8 cellular contexts compared by ENCODE assay signal in genomic region chr1:167935252-167936067, GRCh38. TPM values are rescaled to one million over a fixed set of nuclear protein-coding genes. Genes with fewer than 3 reads are reported as not detected.
DNase-seq lines count a peak whose midpoint lies in the region; ATAC-seq, FAIRE-seq and TF ChIP-seq lines count a peak whose summit lies in the region.

No MANE protein-coding gene starts in this region.

- FAIRE-seq in HTR-8/SVneo (lab: Jason Lieb, UNC): peak; percentile 31

- intact Hi-C loops in right cardiac atrium (cut with DNase I): loop anchor here in 3 of 4 donors (5.0 to 10.0 kb wide), 3 partner anchors 109 to 213 kb away; partner anchors contain the start of gene MPZL1 (in 2 of the 3)

- WGBS in right cardiac atrium: under 1% methylated on average over 45 of the region's 45 CpGs

- H3K4me1 ChIP-seq in RWPE2 (ENCODE audit: insufficient read depth, poor library complexity, severe bottlenecking) (peaks cover 11% of the 10 kb centered on the region), right cardiac atrium (ENCODE audit: control insufficient read depth, insufficient read depth, low read length) (peaks cover 3% of the 10 kb centered on the region)

- no peaks in the 10 kb centered on the region for H3K36me3 ChIP-seq in RWPE2 (ENCODE audit: low read depth)

- peak overlapping the region; percentile 100 for H3K27ac Mint-ChIP-seq in activated naive CD8-positive, alpha-beta T cell treated with anti-CD3 and anti-CD28 coated beads, Interleukin-2, amount 50 U/mL, for 24 hours

- H3K27me3 ChIP-seq in RWPE2 (ENCODE audit: insufficient read depth, poor library complexity, severe bottlenecking) (no peaks in the 10 kb centered on the region), right cardiac atrium (ENCODE audit: control insufficient read depth, insufficient read depth) (no peaks in the 10 kb centered on the region)

- no peaks in the 10 kb centered on the region for H3K27me3 Mint-ChIP-seq in activated naive CD8-positive, alpha-beta T cell treated with anti-CD3 and anti-CD28 coated beads, Interleukin-2, amount 50 U/mL, for 24 hours

- no peaks in the 10 kb centered on the region for H3K9me3 Mint-ChIP-seq in activated naive CD8-positive, alpha-beta T cell treated with anti-CD3 and anti-CD28 coated beads, Interleukin-2, amount 50 U/mL, for 24 hours

- H3K9me3 ChIP-seq in RWPE2 (ENCODE audit: severe bottlenecking): no peaks in the 10 kb centered on the region
- H3K9me3 ChIP-seq in right cardiac atrium (ENCODE audit: control insufficient read depth, low read length): no peaks in the 10 kb centered on the region

- H3K4me3 ChIP-seq in RWPE2 (ENCODE audit: severe bottlenecking) (peak overlapping the region; percentile 66), right cardiac atrium (ENCODE audit: low read length) (peak overlapping the region; percentile 85), retinal pigment epithelial cell (ENCODE audit: low read length) (peak overlapping the region; percentile 80)

- peaks cover 36% of the 10 kb centered on the region for H3K4me1 Mint-ChIP-seq in activated naive CD8-positive, alpha-beta T cell treated with anti-CD3 and anti-CD28 coated beads, Interleukin-2, amount 50 U/mL, for 24 hours

- H3K4me3 Mint-ChIP-seq in activated naive CD8-positive, alpha-beta T cell treated with anti-CD3 and anti-CD28 coated beads, Interleukin-2, amount 50 U/mL, for 24 hours: peak overlapping the region; percentile 90

- ATAC-seq in GM21526 (IDR thresholded peaks at IDR 0.05; ENCODE audit: low FRiP score, unreplicated experiment): peak; percentile 9
- ATAC-seq in RWPE2 (ENCODE audit: low read depth): peak; percentile 40
- peak; percentile 25 for ATAC-seq in activated naive CD8-positive, alpha-beta T cell treated with anti-CD3 and anti-CD28 coated beads, Interleukin-2, amount 50 U/mL, for 24 hours
- peak; percentile 1 to 13 for ATAC-seq in right cardiac atrium

- peak; percentile 72 for DNase-seq in ELF-1 (ENCODE audit: low read depth, low spot score)
- DNase-seq in HTR-8/SVneo (ENCODE audit: insufficient read length, low spot score): peak; percentile 43
- DNase-seq in RWPE2 (ENCODE audit: low spot score): no peak
- DNase-seq in activated naive CD8-positive, alpha-beta T cell treated with anti-CD3 and anti-CD28 coated beads, Interleukin-2, amount 50 U/mL, for 24 hours: peak; percentile 33
- DNase-seq in right cardiac atrium: peak in 2 of 3 donors; percentile 30 to 65
- no peak for DNase-seq in retinal pigment epithelial cell (ENCODE audit: low read depth)
- no peak for DNase-seq in GM19240 (ENCODE audit: insufficient read length, low spot score)

- H3K36me3 Mint-ChIP-seq in activated naive CD8-positive, alpha-beta T cell treated with anti-CD3 and anti-CD28 coated beads, Interleukin-2, amount 50 U/mL, for 24 hours (ENCODE audit: low read depth): no peaks in the 10 kb centered on the region

- no peak for TF ChIP-seq CTCF in RWPE2 (IDR thresholded peaks at IDR 0.05; ENCODE audit: poor library complexity, severe bottlenecking)
- peak; percentile 4 for TF ChIP-seq CTCF in retinal pigment epithelial cell (conservative IDR thresholded peaks at IDR 0.05; ENCODE audit: low read depth, low read length)

- peak overlapping the region; percentile 87 for H3K27ac ChIP-seq in RWPE2 (ENCODE audit: poor library complexity, severe bottlenecking)
- peak overlapping the region; percentile 77 for H3K27ac ChIP-seq in right cardiac atrium (ENCODE audit: low read length)

RNA-seq across cellular contexts. Expression of gene DCAF6, which starts 1.0 kb away (rescaled TPM):
- total RNA-seq in right cardiac atrium: 100 to 1,000 TPM; 157 to 192 (median 182) TPM
- polyA plus RNA-seq in right cardiac atrium: 124 TPM

RNA-seq across cellular contexts. Expression of gene MPC2, which starts 1.4 kb away (rescaled TPM):
- total RNA-seq in right cardiac atrium: 100 to 1,000 TPM; 162 to 197 (median 170) TPM
- 202 TPM for polyA plus RNA-seq in right cardiac atrium

RNA-seq across cellular contexts. Expression of gene ADCY10, which starts 21.5 kb away (rescaled TPM):
- total RNA-seq in right cardiac atrium: under 1 TPM; 0.09 to 0.50 (median 0.33) TPM
- 0.20 TPM for polyA plus RNA-seq in right cardiac atrium

Comparison
In these comparisons a context has a peak if more than half of its experiments do, and no peak if none do; other contexts are left out.
1. DNase-seq: peak in ELF-1 (single experiment), HTR-8/SVneo (single experiment), activated naive CD8-positive, alpha-beta T cell treated with anti-CD3 and anti-CD28 coated beads, Interleukin-2, amount 50 U/mL, for 24 hours (single experiment) and right cardiac atrium (2 of 3); none in RWPE2 (single experiment), retinal pigment epithelial cell (single experiment) and GM19240 (single experiment).
2. Peak in every context shown above with its lines, with median percentiles within 50 percentile points of each other: ATAC-seq and H3K4me3 ChIP-seq.